ENCODE assay signal across 1 cellular context in the genomic region with DNA sequence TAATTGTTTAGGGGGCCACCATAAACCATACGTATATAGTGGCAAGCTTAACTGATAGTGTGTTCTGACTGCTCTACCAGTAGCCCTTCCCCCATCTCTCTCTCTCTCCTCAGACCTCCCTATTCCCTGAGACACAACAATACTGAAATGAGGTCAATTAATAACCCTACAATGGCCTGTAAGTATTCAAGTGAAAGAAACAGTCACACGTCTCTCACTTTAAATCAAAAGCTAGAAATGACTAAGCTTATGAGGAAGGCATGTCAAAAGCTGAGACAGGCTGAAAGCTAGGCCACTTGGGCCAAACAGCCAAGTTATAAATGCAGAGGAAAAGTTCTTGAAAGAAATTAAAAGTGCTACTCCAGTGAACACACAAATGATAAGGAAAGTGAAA.
TF ChIP-seq lines count a peak whose summit lies in the region.

No MANE protein-coding gene starts in this region.

TF ChIP-seq in GM12878, 131 proteins besides CTCF, POLR2A, EP300 and RAD21 (continued from another document and continues in another):
- no peak for TF ChIP-seq ZNF687 (IDR thresholded peaks at IDR 0.05)
- TF ChIP-seq KDM1A (IDR thresholded peaks at IDR 0.05; ENCODE audit: borderline replicate concordance): no peak
- peak; percentile 87 for TF ChIP-seq SKIL (IDR thresholded peaks at IDR 0.05; ENCODE audit: low read depth, poor library complexity, severe bottlenecking)
- TF ChIP-seq ZSCAN29 (IDR thresholded peaks at IDR 0.05): no peak
- 0 out of 3 replicates have a peak, but pooled peaks have one; percentile 35 for TF ChIP-seq POU2F2 (IDR thresholded peaks at IDR 0.05; ENCODE audit: borderline replicate concordance, low read depth, low read length)
- no peak for TF ChIP-seq ZBTB40 (IDR thresholded peaks at IDR 0.05; ENCODE audit: borderline replicate concordance)
- TF ChIP-seq PKNOX1 (IDR thresholded peaks at IDR 0.05): peak; percentile 72
- TF ChIP-seq KAT2A (conservative IDR thresholded peaks at IDR 0.05; ENCODE audit: control insufficient read depth, low read depth, low read length): no peak
- TF ChIP-seq, protein P1, sequence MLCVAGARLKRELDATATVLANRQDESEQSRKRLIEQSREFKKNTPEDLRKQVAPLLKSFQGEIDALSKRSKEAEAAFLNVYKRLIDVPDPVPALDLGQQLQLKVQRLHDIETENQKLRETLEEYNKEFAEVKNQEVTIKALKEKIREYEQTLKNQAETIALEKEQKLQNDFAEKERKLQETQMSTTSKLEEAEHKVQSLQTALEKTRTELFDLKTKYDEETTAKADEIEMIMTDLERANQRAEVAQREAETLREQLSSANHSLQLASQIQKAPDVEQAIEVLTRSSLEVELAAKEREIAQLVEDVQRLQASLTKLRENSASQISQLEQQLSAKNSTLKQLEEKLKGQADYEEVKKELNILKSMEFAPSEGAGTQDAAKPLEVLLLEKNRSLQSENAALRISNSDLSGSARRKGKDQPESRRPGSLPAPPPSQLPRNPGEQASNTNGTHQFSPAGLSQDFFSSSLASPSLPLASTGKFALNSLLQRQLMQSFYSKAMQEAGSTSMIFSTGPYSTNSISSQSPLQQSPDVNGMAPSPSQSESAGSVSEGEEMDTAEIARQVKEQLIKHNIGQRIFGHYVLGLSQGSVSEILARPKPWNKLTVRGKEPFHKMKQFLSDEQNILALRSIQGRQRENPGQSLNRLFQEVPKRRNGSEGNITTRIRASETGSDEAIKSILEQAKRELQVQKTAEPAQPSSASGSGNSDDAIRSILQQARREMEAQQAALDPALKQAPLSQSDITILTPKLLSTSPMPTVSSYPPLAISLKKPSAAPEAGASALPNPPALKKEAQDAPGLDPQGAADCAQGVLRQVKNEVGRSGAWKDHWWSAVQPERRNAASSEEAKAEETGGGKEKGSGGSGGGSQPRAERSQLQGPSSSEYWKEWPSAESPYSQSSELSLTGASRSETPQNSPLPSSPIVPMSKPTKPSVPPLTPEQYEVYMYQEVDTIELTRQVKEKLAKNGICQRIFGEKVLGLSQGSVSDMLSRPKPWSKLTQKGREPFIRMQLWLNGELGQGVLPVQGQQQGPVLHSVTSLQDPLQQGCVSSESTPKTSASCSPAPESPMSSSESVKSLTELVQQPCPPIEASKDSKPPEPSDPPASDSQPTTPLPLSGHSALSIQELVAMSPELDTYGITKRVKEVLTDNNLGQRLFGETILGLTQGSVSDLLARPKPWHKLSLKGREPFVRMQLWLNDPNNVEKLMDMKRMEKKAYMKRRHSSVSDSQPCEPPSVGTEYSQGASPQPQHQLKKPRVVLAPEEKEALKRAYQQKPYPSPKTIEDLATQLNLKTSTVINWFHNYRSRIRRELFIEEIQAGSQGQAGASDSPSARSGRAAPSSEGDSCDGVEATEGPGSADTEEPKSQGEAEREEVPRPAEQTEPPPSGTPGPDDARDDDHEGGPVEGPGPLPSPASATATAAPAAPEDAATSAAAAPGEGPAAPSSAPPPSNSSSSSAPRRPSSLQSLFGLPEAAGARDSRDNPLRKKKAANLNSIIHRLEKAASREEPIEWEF (IDR thresholded peaks at IDR 0.05; ENCODE audit: insufficient replicate concordance, low read depth, low read length): no peak
- TF ChIP-seq CBX3 (IDR thresholded peaks at IDR 0.05; ENCODE audit: borderline replicate concordance, low read depth): no peak
- TF ChIP-seq NFXL1 (IDR thresholded peaks at IDR 0.05; ENCODE audit: borderline replicate concordance): no peak
- TF ChIP-seq EED (IDR thresholded peaks at IDR 0.05; ENCODE audit: low read depth): no peak
- TF ChIP-seq RUNX3 (IDR thresholded peaks at IDR 0.05; ENCODE audit: low read length): peak; percentile 56
- no peak for TF ChIP-seq RAD51 (IDR thresholded peaks at IDR 0.05)
- peak; percentile 58 for TF ChIP-seq NR2F1 (conservative IDR thresholded peaks at IDR 0.05)
- peak; percentile 74 for TF ChIP-seq ATF2 (IDR thresholded peaks at IDR 0.05; ENCODE audit: low read length)
- no peak for TF ChIP-seq SRF (IDR thresholded peaks at IDR 0.05; ENCODE audit: low read depth in 2 of 2, low read length in 2 of 2)
- TF ChIP-seq YBX1 (IDR thresholded peaks at IDR 0.05): no peak
- no peak for TF ChIP-seq ZNF207 (IDR thresholded peaks at IDR 0.05; ENCODE audit: borderline replicate concordance)
- TF ChIP-seq TBL1XR1 (IDR thresholded peaks at IDR 0.05; ENCODE audit: low read depth, low read length): no peak
- peak; percentile 86 for TF ChIP-seq ZNF217 (IDR thresholded peaks at IDR 0.05)
- TF ChIP-seq IRF3 (IDR thresholded peaks at IDR 0.05): no peak
- no peak for TF ChIP-seq BMI1 (IDR thresholded peaks at IDR 0.05; ENCODE audit: borderline replicate concordance)
- no peak for TF ChIP-seq STAT3 (IDR thresholded peaks at IDR 0.05; ENCODE audit: low read depth, low read length)
- no peak for TF ChIP-seq ATF3 (IDR thresholded peaks at IDR 0.05; ENCODE audit: borderline replicate concordance, extremely low read depth, low read depth, low read length)
- no peak for TF ChIP-seq CREM (IDR thresholded peaks at IDR 0.05; ENCODE audit: low read depth)
- TF ChIP-seq PML (IDR thresholded peaks at IDR 0.05; ENCODE audit: low read length): no peak
- TF ChIP-seq RELB (IDR thresholded peaks at IDR 0.05; ENCODE audit: low read depth): 0 out of 2 replicates have a peak, but pooled peaks have one; percentile 33
